Comparison of ENCODE assay signal across 19 cellular contexts in genomic region chr19:30116984-30117555, GRCh38.
DNase-seq lines count a peak whose midpoint lies in the region; ATAC-seq, FAIRE-seq and TF ChIP-seq lines count a peak whose summit lies in the region.
"Had no signal": no experiment of that assay in that cellular context is flagged by ENCODE, and none has a peak within 500 bp of the region (broad histone marks: within the 10 kb centered on the region; RNA-seq: fewer than 3 reads in every experiment).

No MANE protein-coding gene starts in this region.

- WGBS in K562 (ENCODE audit: insufficient coverage, low coverage, missing lambda C conversion rate), result 8% methylated on average over 15 of the region's 16 CpGs
- WGBS in neuronal stem cell (ENCODE audit: extremely low coverage in 2 of 2, insufficient read length in 2 of 2, insufficient replicate concordance in 1 of 2), 2 donors, result no CpG with 5 or more reads among the region's 16 CpGs

- no peak overlapping the region for H2BK5ac ChIP-seq in neuronal stem cell (ENCODE audit: low read length)

- no peaks in the 10 kb centered on the region for H3K9me2 ChIP-seq in PC-3 (replicated peaks; ENCODE audit: low read length)
- H3K9me2 ChIP-seq: SK-N-SH had no signal

- H2BK15ac ChIP-seq in neuronal stem cell (ENCODE audit: low read length), result peak overlapping the region; percentile 90

- H3K4me1 ChIP-seq in K562 (replicated peaks in 1 of 2; ENCODE audit: control insufficient read depth in 2 of 2, insufficient read depth in 2 of 2, low read length in 2 of 2) (peaks cover 0 to 8% of the 10 kb centered on the region in 2 experiments; a peak in 2 of 5 replicates), neuronal stem cell (ENCODE audit: control insufficient read depth in 2 of 2, insufficient read depth in 1 of 2, low read depth in 1 of 2, low read length in 2 of 2) (peaks cover 0 to 6% of the 10 kb centered on the region in 2 donors), upper lobe of right lung (no peaks in the 10 kb centered on the region), PC-3 (ENCODE audit: insufficient read depth, low read length) (no peaks in the 10 kb centered on the region)

- ATAC-seq in K562 (peak; percentile 27; the same call in 2 of the 3 replicates), upper lobe of right lung (peak; percentile 14), GM18907 (IDR thresholded peaks at IDR 0.05; ENCODE audit: unreplicated experiment) (no peak), PC-3 (no peak)

- H3K4ac ChIP-seq in neuronal stem cell (ENCODE audit: low read length), result no peak overlapping the region

- FAIRE-seq in K562 (lab: Jason Lieb, UNC), result no peak
- FAIRE-seq: A204.1 had no signal

- TF ChIP-seq EP300 in K562 (IDR thresholded peaks at IDR 0.05; ENCODE audit: low read length), result no peak

- no peak overlapping the region for H3K9ac ChIP-seq in K562 (ENCODE audit: insufficient read depth in 1 of 2, low read depth in 2 of 2, low read length in 2 of 2)
- H3K9ac ChIP-seq in neuronal stem cell (ENCODE audit: low read depth, low read length, poor library complexity), result no peak overlapping the region
- no peak overlapping the region for H3K9ac ChIP-seq in PC-3 (ENCODE audit: low read length)
- H3K9ac ChIP-seq: SK-N-SH had no signal

- TF ChIP-seq CTCF in K562 (IDR thresholded peaks at IDR 0.05 in 2 of 3, conservative IDR thresholded peaks at IDR 0.05 in 1 of 3; ENCODE audit: insufficient read depth in 2 of 3, low read depth in 1 of 3, low read length in 3 of 3) (no peak), upper lobe of right lung (IDR thresholded peaks at IDR 0.05) (no peak), PC-3 (conservative IDR thresholded peaks at IDR 0.05; ENCODE audit: low read depth, low read length) (no peak)

- no peak overlapping the region for H2AFZ ChIP-seq in K562 (ENCODE audit: low read depth, low read length)
- no peak overlapping the region for H2AFZ ChIP-seq in neuronal stem cell (ENCODE audit: low read length)
- H2AFZ ChIP-seq in PC-3 (ENCODE audit: low read length), result no peak overlapping the region

- H2AK5ac ChIP-seq in neuronal stem cell (ENCODE audit: low read depth, low read length), result peak overlapping the region; percentile 89

- DNase-seq in NCI-H82 (lab: John Stamatoyannopoulos, UW) (peak; percentile 62), NCI-H82 treated with DMSO at 0.1 percent for 48 hours (lab: John Stamatoyannopoulos, UW; ENCODE audit: unreplicated experiment) (no peak), K562 (ENCODE audit: extremely low read depth in 1 of 4, low spot score in 3 of 4) (no peak), neuronal stem cell (ENCODE audit: low spot score) (no peak), upper lobe of right lung (peak; percentile 28), NCI-H2171 (lab: John Stamatoyannopoulos, UW) (no peak), PC-3 (no peak)
- DNase-seq: DMS53, GF-D8, Karpas-422, MV-4-11, NCI-H1436, NCI-H1930, NCI-H524 treated with DMSO at 0.1 percent for 48 hours, SIG-M5, SK-N-SH had no signal

- in situ Hi-C loops in K562 (cut with MboI), result no loop called here

- peak overlapping the region; percentile 42 for H4K91ac ChIP-seq in neuronal stem cell (ENCODE audit: low read depth, low read length, poor library complexity)

- TF ChIP-seq RAD21 in K562 (CRISPR knock-in tag; conservative IDR thresholded peaks at IDR 0.05 in 1 of 2, IDR thresholded peaks at IDR 0.05 in 1 of 2), result no peak

- CTCF ChIA-PET in K562 (lab: Yijun Ruan, JAX; ENCODE audit: low intra/inter-chr PET ratio), result no interaction called here
- CTCF ChIA-PET in PC-3 (lab: Charles Lee), result no interaction called here

- POLR2A ChIA-PET in K562 (lab: Yijun Ruan, JAX), result no interaction called here
- POLR2A ChIA-PET in PC-3 (lab: Charles Lee; ENCODE audit: unreplicated experiment), result no interaction called here

- H4K20me1 ChIP-seq in K562 (replicated peaks; ENCODE audit: control insufficient read depth, insufficient read depth, low read length) (no peaks in the 10 kb centered on the region; the same call in 1 of the 2 replicates), PC-3 (ENCODE audit: low read length) (no peaks in the 10 kb centered on the region)

- H3K79me2 ChIP-seq in K562 (ENCODE audit: control insufficient read depth, insufficient read depth, low read length) (no peaks in the 10 kb centered on the region), PC-3 (ENCODE audit: low read length) (no peaks in the 10 kb centered on the region)

- H3K27me3 ChIP-seq in K562 (ENCODE audit: control insufficient read depth in 2 of 2, insufficient read depth in 2 of 2, low read length in 2 of 2) (peaks cover 6 to 45% of the 10 kb centered on the region in 2 experiments; a peak in 4 of 5 replicates), neuronal stem cell (ENCODE audit: control insufficient read depth in 3 of 3, insufficient read depth in 3 of 3, low read depth in 1 of 3, low read length in 3 of 3) (peaks cover 0 to 5% (median 0%) of the 10 kb centered on the region in 3 experiments), upper lobe of right lung (peaks cover 13% of the 10 kb centered on the region), PC-3 (ENCODE audit: low read length) (no peaks in the 10 kb centered on the region)

- H3K23ac ChIP-seq in neuronal stem cell (ENCODE audit: low read depth, low read length, poor library complexity), result no peak overlapping the region

- H3F3A ChIP-seq in PC-3 (ENCODE audit: low read length, unreplicated experiment), result no peaks in the 10 kb centered on the region

- H3K4me3 ChIP-seq in K562, result no peak overlapping the region
- no peak overlapping the region for H3K4me3 ChIP-seq in neuronal stem cell (ENCODE audit: low read length in 2 of 2)
- no peak overlapping the region for H3K4me3 ChIP-seq in upper lobe of right lung
- H3K4me3 ChIP-seq in PC-3 (ENCODE audit: low read length), result no peak overlapping the region

- TF ChIP-seq POLR2A in K562 (conservative IDR thresholded peaks at IDR 0.05), result no peak

- peak overlapping the region; percentile 58 for H3K18ac ChIP-seq in neuronal stem cell (ENCODE audit: low read length)

- BruUV-seq in K562 (replicated peaks; lab: Mats Ljungman, UMichigan) (no TSS peak), PC-3 (replicated peaks; lab: Mats Ljungman, UMichigan) (no TSS peak)

- no peak overlapping the region for H2BK12ac ChIP-seq in neuronal stem cell (ENCODE audit: low read length)

- intact Hi-C loops in K562 (cut with micrococcal nuclease), result no loop called here
- intact Hi-C loops in upper lobe of right lung (cut with DNase I), result no loop called here
- intact Hi-C loops in PC-3 (cut with micrococcal nuclease), result no loop called here

- no peak overlapping the region for H2BK120ac ChIP-seq in neuronal stem cell (ENCODE audit: low read depth, low read length)

- H3K27ac ChIP-seq in K562 (ENCODE audit: extremely low read depth, low read depth, low read length) (no peak overlapping the region), neuronal stem cell (replicated peaks; ENCODE audit: low read length) (no peak overlapping the region), upper lobe of right lung (no peak overlapping the region), PC-3 (ENCODE audit: low read length) (no peak overlapping the region)
- H3K27ac ChIP-seq: C4-2B had no signal

- H3K9me3 ChIP-seq in K562 (replicated peaks; ENCODE audit: control insufficient read depth, insufficient read depth, low read depth, low read length), result no peaks in the 10 kb centered on the region
- H3K9me3 ChIP-seq in neuronal stem cell (replicated peaks in 1 of 2; ENCODE audit: control insufficient read depth in 2 of 2, insufficient read depth in 1 of 2, low read depth in 1 of 2, low read length in 2 of 2), result peaks cover 0 to 2% of the 10 kb centered on the region in 2 donors
- H3K9me3 ChIP-seq in upper lobe of right lung, result no peaks in the 10 kb centered on the region
- H3K9me3 ChIP-seq in PC-3 (ENCODE audit: low read length), result no peaks in the 10 kb centered on the region
- H3K9me3 ChIP-seq: SK-N-SH had no signal

- H3K36me3 ChIP-seq in K562 (ENCODE audit: control insufficient read depth, insufficient read depth, low read length) (no peaks in the 10 kb centered on the region), neuronal stem cell (replicated peaks in 1 of 2; ENCODE audit: control insufficient read depth in 2 of 2, insufficient read depth in 2 of 2, low read length in 2 of 2) (peaks cover 0 to 3% of the 10 kb centered on the region in 2 donors), upper lobe of right lung (no peaks in the 10 kb centered on the region), PC-3 (ENCODE audit: low read depth, low read length) (no peaks in the 10 kb centered on the region)

- peak overlapping the region; percentile 55 for H4K8ac ChIP-seq in neuronal stem cell (ENCODE audit: low read depth, low read length)

- H3K4me2 ChIP-seq in K562 (ENCODE audit: insufficient read depth, low read length), result no peak overlapping the region
- no peak overlapping the region for H3K4me2 ChIP-seq in neuronal stem cell (ENCODE audit: insufficient read depth, low read length, poor library complexity, severe bottlenecking)
- no peak overlapping the region for H3K4me2 ChIP-seq in PC-3 (ENCODE audit: low read length)
- H3K4me2 ChIP-seq: SK-N-SH had no signal

- H3K9me1 ChIP-seq in K562 (ENCODE audit: control insufficient read depth, insufficient read depth, low read length), result no peaks in the 10 kb centered on the region

- H3K79me1 ChIP-seq in neuronal stem cell (ENCODE audit: low read depth, low read length), result no peaks in the 10 kb centered on the region

- no peak overlapping the region for H3K14ac ChIP-seq in neuronal stem cell (ENCODE audit: low read length)

TF ChIP-seq in K562, 482 proteins besides CTCF, POLR2A, EP300 and RAD21 (continues in another document):
- TF ChIP-seq ZNF766 (CRISPR knock-in tag; conservative IDR thresholded peaks at IDR 0.05) (no peak), PHB2 (IDR thresholded peaks at IDR 0.05; ENCODE audit: low read depth) (no peak), FOXA1 (IDR thresholded peaks at IDR 0.05; ENCODE audit: borderline replicate concordance) (no peak), BCL6 (CRISPR knock-in tag; IDR thresholded peaks at IDR 0.05) (no peak)

Comparison
In these comparisons a context has a peak if more than half of its experiments do, and no peak if none do; other contexts are left out.
1. DNase-seq: peak in NCI-H82 (single experiment) and upper lobe of right lung (single experiment); none in NCI-H82 treated with DMSO at 0.1 percent for 48 hours (single experiment), K562 (0 of 4), neuronal stem cell (single experiment), NCI-H2171 (single experiment) and PC-3 (single experiment).
2. ATAC-seq: peak in K562 (single experiment) and upper lobe of right lung (single experiment); none in GM18907 (single experiment) and PC-3 (single experiment).